9 cellular contexts compared by ENCODE assay signal in the genomic region with DNA sequence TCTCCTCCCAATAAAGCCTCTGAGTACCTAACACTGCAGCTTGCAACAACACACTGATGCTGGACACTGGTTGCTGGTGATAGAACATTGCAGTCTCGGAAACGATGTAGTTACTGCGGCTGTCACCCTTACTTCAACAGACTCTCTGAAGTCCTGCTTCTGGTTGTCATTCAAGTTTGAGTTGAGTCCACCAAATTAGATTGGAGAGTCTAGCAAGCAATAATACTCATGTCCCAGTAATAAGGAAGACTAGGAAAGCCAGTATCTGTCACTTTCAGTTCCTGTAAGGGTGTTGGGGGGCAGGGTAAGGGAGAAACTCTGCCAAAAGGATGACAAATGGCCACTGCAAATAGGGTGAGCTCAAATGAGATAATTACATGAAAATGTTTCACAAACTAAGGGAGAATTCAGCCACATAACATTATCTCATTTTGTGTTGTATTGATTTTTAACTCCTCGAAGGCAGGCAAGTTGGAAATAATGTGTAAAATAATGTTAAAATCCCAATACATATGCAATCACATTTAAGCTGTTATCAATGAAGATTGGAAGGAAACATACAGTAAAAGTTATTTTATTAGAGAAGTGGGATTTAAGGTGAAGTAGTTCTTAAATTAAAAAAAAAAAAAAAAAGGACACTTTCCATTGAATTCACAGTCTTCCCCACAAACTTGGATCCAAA. TPM values are rescaled to one million over a fixed set of nuclear protein-coding genes. Genes with fewer than 3 reads are reported as not detected.
A peak's percentile ranks its signal among the peaks of the same experiment; 100 is the strongest.
DNase-seq lines count a peak whose midpoint lies in the region; ATAC-seq and TF ChIP-seq lines count a peak whose summit lies in the region.
"Had no signal": no experiment of that assay in that cellular context is flagged by ENCODE, and none has a peak within 500 bp of the region (broad histone marks: within the 10 kb centered on the region; RNA-seq: fewer than 3 reads in every experiment).

No MANE protein-coding gene starts in this region.

- peak overlapping the region; percentile 63; the same call in 2 of the 3 replicates for H2BK15ac ChIP-seq in IMR-90 (ENCODE audit: low read depth, low read length)

- H3K9me3 Mint-ChIP-seq in activated CD8-positive, alpha-beta T cell treated with anti-CD3 and anti-CD28 coated beads, Interleukin-2, amount 10 ng/mL, durations not matched to agents 7 days and 5 days (ENCODE audit: insufficient read depth): no peaks in the 10 kb centered on the region

- ATAC-seq in IMR-90 (ENCODE audit: low read depth) (no peak), gastrocnemius medialis (no peak), GM21717 (IDR thresholded peaks at IDR 0.05; ENCODE audit: unreplicated experiment) (no peak), HG02970 (IDR thresholded peaks at IDR 0.05; ENCODE audit: low FRiP score, unreplicated experiment) (no peak)
- ATAC-seq in activated CD8-positive, alpha-beta T cell treated with anti-CD3 and anti-CD28 coated beads, Interleukin-2, amount 10 ng/mL, durations not matched to agents 7 days and 5 days: no peak

- no peak for TF ChIP-seq CTCF in IMR-90 (conservative IDR thresholded peaks at IDR 0.05; ENCODE audit: low read depth, low read length)
- TF ChIP-seq CTCF in right atrium auricular region (IDR thresholded peaks at IDR 0.05): no peak
- TF ChIP-seq CTCF in gastrocnemius medialis (IDR thresholded peaks at IDR 0.05 in 4 of 5, conservative IDR thresholded peaks at IDR 0.05 in 1 of 5): no peak

- peak overlapping the region; percentile 95 for H3K4ac ChIP-seq in IMR-90 (ENCODE audit: low read depth, low read length)

- H3K27me3 Mint-ChIP-seq in activated CD8-positive, alpha-beta T cell treated with anti-CD3 and anti-CD28 coated beads, Interleukin-2, amount 10 ng/mL, durations not matched to agents 7 days and 5 days (ENCODE audit: low read depth): no peaks in the 10 kb centered on the region

- in situ Hi-C loops in IMR-90 (cut with MboI; ENCODE audit: low sequenced_read_pairs): no loop called here
- in situ Hi-C loops in gastrocnemius medialis (cut with MboI; ENCODE audit: low sequenced_read_pairs in 4 of 4): loop anchor here in 1 of 4 donors (10.0 kb wide), 1 partner anchor 619 kb away; a partner anchor contains a TSS

- no peak overlapping the region for H2BK20ac ChIP-seq in IMR-90 (ENCODE audit: low read depth, low read length)

- peak overlapping the region; percentile 96; the same call in 1 of the 2 replicates for H3K56ac ChIP-seq in IMR-90 (ENCODE audit: extremely low read depth, insufficient read depth, low read length)

- peak overlapping the region; percentile 93 for H3K14ac ChIP-seq in IMR-90 (replicated peaks; ENCODE audit: low read depth, low read length)

- H3K4me3 Mint-ChIP-seq in activated CD8-positive, alpha-beta T cell treated with anti-CD3 and anti-CD28 coated beads, Interleukin-2, amount 10 ng/mL, durations not matched to agents 7 days and 5 days: peak overlapping the region; percentile 83

- peaks cover 33% of the 10 kb centered on the region for H3K4me1 Mint-ChIP-seq in activated CD8-positive, alpha-beta T cell treated with anti-CD3 and anti-CD28 coated beads, Interleukin-2, amount 10 ng/mL, durations not matched to agents 7 days and 5 days (ENCODE audit: low read depth)

- H4K20me1 ChIP-seq in IMR-90 (ENCODE audit: insufficient read depth, low read length): no peaks in the 10 kb centered on the region
- H4K20me1 ChIP-seq: BLaER1 treated with 17β-estradiol and CSF1 and Interleukin-3, amounts not matched to agents 10 nM and 100 nM had no signal

- H2BK120ac ChIP-seq in IMR-90 (ENCODE audit: low read depth, low read length): peak overlapping the region; percentile 73

- CTCF ChIA-PET in IMR-90 (lab: Yijun Ruan, JAX): interaction anchor here (0.5 to 1.2 kb wide), 5 partner anchors 10 to 251 kb away, joined by 3 to 4 read pairs (median 3); no protein-coding TSS in a partner anchor
- CTCF ChIA-PET in activated CD8-positive, alpha-beta T cell treated with anti-CD3 and anti-CD28 coated beads, Interleukin-2, amount 10 ng/mL, durations not matched to agents 7 days and 5 days (lab: Charles Lee): interaction anchor here (0.7 to 3.1 kb wide), 6 partner anchors 8 to 65 kb away, joined by 3 to 21 read pairs (median 4); a partner anchor contains a TSS

- H3K4me3 ChIP-seq in IMR-90 (ENCODE audit: insufficient read depth, low read depth, low read length) (peak overlapping the region; percentile 67), right atrium auricular region (peak overlapping the region; percentile 52 to 62), gastrocnemius medialis (peak overlapping the region; percentile 61 to 74 (median 70))

- H3K79me1 ChIP-seq in IMR-90 (ENCODE audit: low read depth in 1 of 2, low read length in 2 of 2): peaks cover 14 to 18% of the 10 kb centered on the region in 2 experiments

- peak overlapping the region; percentile 92 for H3K9ac ChIP-seq in IMR-90 (ENCODE audit: low read depth, low read length)
- H3K9ac ChIP-seq: BLaER1 treated with 17β-estradiol and CSF1 and Interleukin-3, amounts not matched to agents 10 nM and 100 nM had no signal

- H4K91ac ChIP-seq in IMR-90 (ENCODE audit: insufficient read depth, low read depth, low read length): peak overlapping the region; percentile 87; the same call in 1 of the 2 replicates

- no peaks in the 10 kb centered on the region for H3K9me3 ChIP-seq in IMR-90 (ENCODE audit: control insufficient read depth, insufficient read depth, low read length)
- no peaks in the 10 kb centered on the region for H3K9me3 ChIP-seq in right atrium auricular region
- H3K9me3 ChIP-seq in gastrocnemius medialis: no peaks in the 10 kb centered on the region

- peak overlapping the region; percentile 74 for H3K27ac ChIP-seq in IMR-90 (ENCODE audit: insufficient read depth, low read length)
- H3K27ac ChIP-seq in right atrium auricular region: peak overlapping the region; percentile 73 to 85
- peak overlapping the region; percentile 82 to 90 (median 85) for H3K27ac ChIP-seq in gastrocnemius medialis
- H3K27ac ChIP-seq: BLaER1 treated with 17β-estradiol and CSF1 and Interleukin-3, amounts not matched to agents 10 nM and 100 nM had no signal

- no peak for TF ChIP-seq RAD21 in IMR-90 (IDR thresholded peaks at IDR 0.05; ENCODE audit: low read length)

- H3K9me1 ChIP-seq in IMR-90 (ENCODE audit: insufficient read depth, low read length): peaks cover 4% of the 10 kb centered on the region

- peak overlapping the region; percentile 97 to 98 for H4K8ac ChIP-seq in IMR-90 (ENCODE audit: low read depth in 2 of 2, low read length in 2 of 2)

- no CpG with 5 or more reads among the region's 4 CpGs for WGBS in IMR-90 (ENCODE audit: extremely low coverage in 2 of 2, insufficient read length in 1 of 2), 2 experiments

- peak overlapping the region; percentile 91 for H2BK5ac ChIP-seq in IMR-90 (ENCODE audit: low read depth, low read length, poor library complexity, severe bottlenecking)

- intact Hi-C loops in IMR-90 (cut with micrococcal nuclease) (loop anchor here (5.0 kb wide), 1 partner anchor 172 kb away; no protein-coding TSS in a partner anchor), gastrocnemius medialis (cut with DNase I; ENCODE audit: low total_unique reads) (loop anchor here (10.0 kb wide), 1 partner anchor 419 kb away; no protein-coding TSS in a partner anchor)

- H3K27ac Mint-ChIP-seq in activated CD8-positive, alpha-beta T cell treated with anti-CD3 and anti-CD28 coated beads, Interleukin-2, amount 10 ng/mL, durations not matched to agents 7 days and 5 days: peak overlapping the region; percentile 84

- H3K4me1 ChIP-seq in IMR-90 (ENCODE audit: control insufficient read depth, insufficient read depth, low read length): no peaks in the 10 kb centered on the region
- peaks cover 0 to 17% of the 10 kb centered on the region in 2 donors for H3K4me1 ChIP-seq in right atrium auricular region
- H3K4me1 ChIP-seq in gastrocnemius medialis: peaks cover 14 to 18% of the 10 kb centered on the region in 2 donors

- peak overlapping the region; percentile 83 for H2AK9ac ChIP-seq in IMR-90 (replicated peaks; ENCODE audit: low read depth, low read length, poor library complexity)

- H3K18ac ChIP-seq in IMR-90 (ENCODE audit: low read depth, low read length): 0 out of 2 replicates have a peak overlapping the region, but pooled peaks have one; percentile 88

- dilution Hi-C loops in IMR-90 (cut with HindIII; ENCODE audit: low sequenced_read_pairs, unreplicated experiment): no loop called here

- no peaks in the 10 kb centered on the region for H3K36me3 ChIP-seq in IMR-90 (ENCODE audit: control insufficient read depth, insufficient read depth, low read length)
- no peaks in the 10 kb centered on the region for H3K36me3 ChIP-seq in right atrium auricular region
- H3K36me3 ChIP-seq in gastrocnemius medialis: no peaks in the 10 kb centered on the region

- H2AK5ac ChIP-seq in IMR-90 (ENCODE audit: low read depth, low read length): 0 out of 2 replicates have a peak overlapping the region, but pooled peaks have one; percentile 33

- DNase-seq in NCI-H1105 treated with DMSO at 0.1 percent for 48 hours (lab: John Stamatoyannopoulos, UW) (peak; percentile 20), NCI-H1105 (lab: John Stamatoyannopoulos, UW) (no peak), IMR-90 (no peak), right atrium auricular region (ENCODE audit: low spot score) (no peak), gastrocnemius medialis (no peak)
- peak; percentile 31 for DNase-seq in activated CD8-positive, alpha-beta T cell treated with anti-CD3 and anti-CD28 coated beads, Interleukin-2, amount 10 ng/mL, durations not matched to agents 7 days and 5 days

- POLR2A ChIA-PET in IMR-90 (lab: Charles Lee; ENCODE audit: unreplicated experiment): interaction anchor here (0.6 to 1.0 kb wide), 4 partner anchors 12 to 52 kb away, joined by 3 to 5 read pairs (median 4); no protein-coding TSS in a partner anchor
- POLR2A ChIA-PET in activated CD8-positive, alpha-beta T cell treated with anti-CD3 and anti-CD28 coated beads, Interleukin-2, amount 10 ng/mL, durations not matched to agents 7 days and 5 days (lab: Charles Lee): interaction anchor here (0.7 to 2.7 kb wide), 8 partner anchors 8 to 78 kb away, joined by 3 to 36 read pairs (median 4); a partner anchor contains a TSS

- H2AFZ ChIP-seq in IMR-90 (replicated peaks; ENCODE audit: low read length, poor library complexity): peak overlapping the region; percentile 98

- H3K27me3 ChIP-seq in IMR-90 (ENCODE audit: control insufficient read depth, insufficient read depth, low read length) (no peaks in the 10 kb centered on the region), right atrium auricular region (no peaks in the 10 kb centered on the region), gastrocnemius medialis (no peaks in the 10 kb centered on the region)

- H3K4me2 ChIP-seq in IMR-90 (ENCODE audit: low read depth, low read length): peak overlapping the region; percentile 90

- peak overlapping the region; percentile 99 for H3K23ac ChIP-seq in IMR-90 (ENCODE audit: low read depth, low read length)

- no TSS peak for BruUV-seq in IMR-90 (replicated peaks; lab: Mats Ljungman, UMichigan)

- TF ChIP-seq POLR2A in IMR-90 (IDR thresholded peaks at IDR 0.05; ENCODE audit: low read depth, low read length) (no peak), gastrocnemius medialis (IDR thresholded peaks at IDR 0.05) (no peak)

- H3K36me3 Mint-ChIP-seq in activated CD8-positive, alpha-beta T cell treated with anti-CD3 and anti-CD28 coated beads, Interleukin-2, amount 10 ng/mL, durations not matched to agents 7 days and 5 days (ENCODE audit: low read depth): no peaks in the 10 kb centered on the region

- peak overlapping the region; percentile 93 for H4K5ac ChIP-seq in IMR-90 (ENCODE audit: low read depth, low read length)

RNA-seq across cellular contexts. Expression of a gene that starts 0.8 kb away (rescaled TPM):
- total RNA-seq in IMR-90 (2012; rRNA removed): 11.9 and 12.2 TPM in 2 replicates
- 4.5 and 4.6 TPM in 2 replicates for polyA plus RNA-seq in IMR-90 (2012; rRNA removed)
- 0.27 and 4.2 TPM in 2 replicates for polyA plus RNA-seq in IMR-90 (2012; cell fraction: cytosol; rRNA removed)
- polyA plus RNA-seq in IMR-90 (2012; cell fraction: nucleus; rRNA removed; ENCODE audit: low replicate concordance): 1.7 and 5.8 TPM in 2 replicates
- 1 to 10 TPM; 5.7 to 6.5 TPM for total RNA-seq in activated CD8-positive, alpha-beta T cell treated with anti-CD3 and anti-CD28 coated beads, Interleukin-2, amount 10 ng/mL, durations not matched to agents 7 days and 5 days
- 10 to 100 TPM in 1 of 2 donors, 1 to 10 TPM in 1; 9.0 to 10.6 TPM for total RNA-seq in right atrium auricular region
- 10 to 100 TPM in 3 of 4 donors, 1 to 10 TPM in 1; 4.9 to 15.2 (median 13.0) TPM for total RNA-seq in gastrocnemius medialis

RNA-seq across cellular contexts. Expression of a gene that starts 8.3 kb away (rescaled TPM):
- 24.4 and 37.8 TPM in 2 replicates for total RNA-seq in IMR-90 (2012; rRNA removed)
- 18.1 and 18.2 TPM in 2 replicates for polyA plus RNA-seq in IMR-90 (2012; rRNA removed)
- polyA plus RNA-seq in IMR-90 (2012; cell fraction: cytosol; rRNA removed): 5.6 and 7.1 TPM in 2 replicates
- polyA plus RNA-seq in IMR-90 (2012; cell fraction: nucleus; rRNA removed; ENCODE audit: low replicate concordance): 5.4 and 10.9 TPM in 2 replicates
- 10 to 100 TPM; 30.5 to 35.2 TPM for total RNA-seq in activated CD8-positive, alpha-beta T cell treated with anti-CD3 and anti-CD28 coated beads, Interleukin-2, amount 10 ng/mL, durations not matched to agents 7 days and 5 days
- 10 to 100 TPM; 19.7 to 24.4 TPM for total RNA-seq in right atrium auricular region
- total RNA-seq in gastrocnemius medialis: 100 to 1,000 TPM in 1 of 4 donors, 10 to 100 TPM in 3; 72.5 to 105 (median 83.8) TPM

RNA-seq across cellular contexts. Expression of a gene that starts 50.1 kb away (rescaled TPM):
- total RNA-seq in IMR-90 (2012; rRNA removed): not detected in 2 replicates
- not detected in 2 replicates for polyA plus RNA-seq in IMR-90 (2012; rRNA removed)
- polyA plus RNA-seq in IMR-90 (2012; cell fraction: cytosol; rRNA removed): not detected in 2 replicates
- not detected in 2 replicates for polyA plus RNA-seq in IMR-90 (2012; cell fraction: nucleus; rRNA removed; ENCODE audit: low replicate concordance)
- total RNA-seq in activated CD8-positive, alpha-beta T cell treated with anti-CD3 and anti-CD28 coated beads, Interleukin-2, amount 10 ng/mL, durations not matched to agents 7 days and 5 days: not detected
- total RNA-seq in right atrium auricular region: not detected
- under 1 TPM in 1 of 4 donors, not detected in 3; 0.22 TPM for total RNA-seq in gastrocnemius medialis

Comparison
In these comparisons a context has a peak if more than half of its experiments do, and no peak if none do; other contexts are left out.
1. DNase-seq: peak in NCI-H1105 treated with DMSO at 0.1 percent for 48 hours (single experiment) and activated CD8-positive, alpha-beta T cell treated with anti-CD3 and anti-CD28 coated beads, Interleukin-2, amount 10 ng/mL, durations not matched to agents 7 days and 5 days (single experiment); none in NCI-H1105 (single experiment), IMR-90 (single experiment), right atrium auricular region (single experiment) and gastrocnemius medialis (0 of 2).
2. Peak in every context shown above with its lines, with median percentiles within 50 percentile points of each other: H3K27ac ChIP-seq and H3K4me3 ChIP-seq.